ENCODE assay signal across 1 cellular context in the genomic region with DNA sequence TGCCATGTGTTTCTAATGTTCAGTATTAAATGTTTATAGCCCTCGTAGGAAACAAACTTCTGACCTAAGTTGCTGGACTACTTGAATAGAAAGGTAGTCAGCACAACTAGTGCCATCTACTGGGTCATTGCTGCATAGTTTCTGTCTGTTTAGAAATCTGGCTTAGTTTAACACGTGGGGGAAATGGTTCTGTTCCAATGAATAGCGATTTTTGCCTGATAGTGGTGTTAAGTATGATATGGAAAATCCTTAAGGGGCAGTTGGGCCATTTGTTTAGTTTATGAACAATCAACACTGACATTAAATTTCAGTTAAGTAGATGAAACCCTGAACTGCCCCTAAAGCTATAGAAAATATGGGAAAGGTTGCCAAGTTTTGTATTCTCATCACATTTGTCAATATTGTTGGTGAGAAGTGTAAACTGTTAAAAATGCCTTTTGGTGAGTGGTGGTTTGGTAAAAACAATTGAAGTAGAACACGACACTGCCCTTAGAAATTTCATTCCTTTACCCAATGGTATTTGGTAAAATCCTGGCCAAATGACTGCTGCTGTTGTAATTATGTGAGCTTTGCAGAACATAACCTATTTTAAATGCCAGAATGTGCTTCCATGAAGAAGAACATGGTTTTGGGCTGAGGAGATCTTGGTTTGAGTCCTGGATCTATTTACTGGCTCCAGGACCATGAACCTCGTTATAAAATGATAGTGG.
TF ChIP-seq lines count a peak whose summit lies in the region.

No MANE protein-coding gene starts in this region.

TF ChIP-seq in HepG2, 621 proteins besides CTCF, POLR2A, EP300 and RAD21 (continued from another document and continues in another):
- TF ChIP-seq, protein P1, sequence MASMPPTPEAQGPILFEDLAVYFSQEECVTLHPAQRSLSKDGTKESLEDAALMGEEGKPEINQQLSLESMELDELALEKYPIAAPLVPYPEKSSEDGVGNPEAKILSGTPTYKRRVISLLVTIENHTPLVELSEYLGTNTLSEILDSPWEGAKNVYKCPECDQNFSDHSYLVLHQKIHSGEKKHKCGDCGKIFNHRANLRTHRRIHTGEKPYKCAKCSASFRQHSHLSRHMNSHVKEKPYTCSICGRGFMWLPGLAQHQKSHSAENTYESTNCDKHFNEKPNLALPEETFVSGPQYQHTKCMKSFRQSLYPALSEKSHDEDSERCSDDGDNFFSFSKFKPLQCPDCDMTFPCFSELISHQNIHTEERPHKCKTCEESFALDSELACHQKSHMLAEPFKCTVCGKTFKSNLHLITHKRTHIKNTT (CRISPR knock-in tag; IDR thresholded peaks at IDR 0.05) = no peak
- no peak for TF ChIP-seq CREB1 (IDR thresholded peaks at IDR 0.05)
- TF ChIP-seq CREB1 (CRISPR knock-in tag; IDR thresholded peaks at IDR 0.05) = no peak
- TF ChIP-seq XRCC5 (optimal IDR thresholded peaks at IDR 0.05; ENCODE audit: low read length) = no peak
- TF ChIP-seq ZNF337 (CRISPR knock-in tag; IDR thresholded peaks at IDR 0.05; ENCODE audit: borderline replicate concordance, low read depth) = no peak
- TF ChIP-seq NFIB (CRISPR knock-in tag; IDR thresholded peaks at IDR 0.05; ENCODE audit: borderline replicate concordance) = no peak
- no peak for TF ChIP-seq ZNF17 (CRISPR knock-in tag; IDR thresholded peaks at IDR 0.05)
- no peak for TF ChIP-seq CAMTA2 (CRISPR knock-in tag; IDR thresholded peaks at IDR 0.05; ENCODE audit: borderline replicate concordance)
- no peak for TF ChIP-seq MTA3 (CRISPR knock-in tag; IDR thresholded peaks at IDR 0.05)
- TF ChIP-seq IRF2 (CRISPR knock-in tag; IDR thresholded peaks at IDR 0.05) = peak; percentile 37; the same call in 1 of the 2 replicates
- TF ChIP-seq XBP1 (CRISPR knock-in tag; IDR thresholded peaks at IDR 0.05) = no peak
- TF ChIP-seq RFX3 (CRISPR knock-in tag; IDR thresholded peaks at IDR 0.05) = no peak
- TF ChIP-seq, protein P2, sequence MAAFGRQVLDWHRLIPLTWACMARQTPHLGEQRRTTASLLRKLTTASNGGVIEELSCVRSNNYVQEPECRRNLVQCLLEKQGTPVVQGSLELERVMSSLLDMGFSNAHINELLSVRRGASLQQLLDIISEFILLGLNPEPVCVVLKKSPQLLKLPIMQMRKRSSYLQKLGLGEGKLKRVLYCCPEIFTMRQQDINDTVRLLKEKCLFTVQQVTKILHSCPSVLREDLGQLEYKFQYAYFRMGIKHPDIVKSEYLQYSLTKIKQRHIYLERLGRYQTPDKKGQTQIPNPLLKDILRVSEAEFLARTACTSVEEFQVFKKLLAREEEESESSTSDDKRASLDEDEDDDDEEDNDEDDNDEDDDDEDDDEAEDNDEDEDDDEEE (CRISPR knock-in tag; IDR thresholded peaks at IDR 0.05) = no peak
- no peak for TF ChIP-seq ELF4 (CRISPR knock-in tag; IDR thresholded peaks at IDR 0.05; ENCODE audit: borderline replicate concordance)
- TF ChIP-seq, protein P3, sequence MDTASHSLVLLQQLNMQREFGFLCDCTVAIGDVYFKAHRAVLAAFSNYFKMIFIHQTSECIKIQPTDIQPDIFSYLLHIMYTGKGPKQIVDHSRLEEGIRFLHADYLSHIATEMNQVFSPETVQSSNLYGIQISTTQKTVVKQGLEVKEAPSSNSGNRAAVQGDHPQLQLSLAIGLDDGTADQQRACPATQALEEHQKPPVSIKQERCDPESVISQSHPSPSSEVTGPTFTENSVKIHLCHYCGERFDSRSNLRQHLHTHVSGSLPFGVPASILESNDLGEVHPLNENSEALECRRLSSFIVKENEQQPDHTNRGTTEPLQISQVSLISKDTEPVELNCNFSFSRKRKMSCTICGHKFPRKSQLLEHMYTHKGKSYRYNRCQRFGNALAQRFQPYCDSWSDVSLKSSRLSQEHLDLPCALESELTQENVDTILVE (CRISPR knock-in tag; IDR thresholded peaks at IDR 0.05) = 0 out of 2 replicates have a peak, but pooled peaks have one; percentile 21
- TF ChIP-seq ZNF180 (CRISPR knock-in tag; IDR thresholded peaks at IDR 0.05; ENCODE audit: borderline replicate concordance, low read depth) = no peak
- no peak for TF ChIP-seq ZNF510 (CRISPR knock-in tag; IDR thresholded peaks at IDR 0.05; ENCODE audit: low read depth)
- TF ChIP-seq, protein P4, sequence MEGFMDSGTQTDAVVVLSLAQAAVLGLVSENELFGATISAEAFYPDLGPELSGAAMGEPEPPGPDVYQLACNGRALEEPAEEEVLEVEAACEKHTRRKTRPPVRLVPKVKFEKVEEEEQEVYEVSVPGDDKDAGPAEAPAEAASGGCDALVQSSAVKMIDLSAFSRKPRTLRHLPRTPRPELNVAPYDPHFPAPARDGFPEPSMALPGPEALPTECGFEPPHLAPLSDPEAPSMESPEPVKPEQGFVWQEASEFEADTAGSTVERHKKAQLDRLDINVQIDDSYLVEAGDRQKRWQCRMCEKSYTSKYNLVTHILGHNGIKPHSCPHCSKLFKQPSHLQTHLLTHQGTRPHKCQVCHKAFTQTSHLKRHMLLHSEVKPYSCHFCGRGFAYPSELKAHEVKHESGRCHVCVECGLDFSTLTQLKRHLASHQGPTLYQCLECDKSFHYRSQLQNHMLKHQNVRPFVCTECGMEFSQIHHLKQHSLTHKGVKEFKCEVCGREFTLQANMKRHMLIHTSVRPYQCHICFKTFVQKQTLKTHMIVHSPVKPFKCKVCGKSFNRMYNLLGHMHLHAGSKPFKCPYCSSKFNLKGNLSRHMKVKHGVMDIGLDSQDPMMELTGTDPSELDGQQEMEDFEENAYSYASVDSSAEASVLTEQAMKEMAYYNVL (CRISPR knock-in tag; IDR thresholded peaks at IDR 0.05; ENCODE audit: borderline replicate concordance) = no peak
- TF ChIP-seq NFE2L1 (CRISPR knock-in tag; IDR thresholded peaks at IDR 0.05; ENCODE audit: borderline replicate concordance) = no peak
- TF ChIP-seq, protein P5, sequence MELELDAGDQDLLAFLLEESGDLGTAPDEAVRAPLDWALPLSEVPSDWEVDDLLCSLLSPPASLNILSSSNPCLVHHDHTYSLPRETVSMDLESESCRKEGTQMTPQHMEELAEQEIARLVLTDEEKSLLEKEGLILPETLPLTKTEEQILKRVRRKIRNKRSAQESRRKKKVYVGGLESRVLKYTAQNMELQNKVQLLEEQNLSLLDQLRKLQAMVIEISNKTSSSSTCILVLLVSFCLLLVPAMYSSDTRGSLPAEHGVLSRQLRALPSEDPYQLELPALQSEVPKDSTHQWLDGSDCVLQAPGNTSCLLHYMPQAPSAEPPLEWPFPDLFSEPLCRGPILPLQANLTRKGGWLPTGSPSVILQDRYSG (CRISPR knock-in tag; IDR thresholded peaks at IDR 0.05) = no peak
- no peak for TF ChIP-seq ZNF577 (CRISPR knock-in tag; IDR thresholded peaks at IDR 0.05; ENCODE audit: borderline replicate concordance, low read depth)
- TF ChIP-seq EZH2 (conservative IDR thresholded peaks at IDR 0.05; ENCODE audit: low read depth, low read length) = no peak
- TF ChIP-seq ZKSCAN8 (CRISPR knock-in tag; IDR thresholded peaks at IDR 0.05; ENCODE audit: borderline replicate concordance) = 0 out of 2 replicates have a peak, but pooled peaks have one; percentile 50
- no peak for TF ChIP-seq FLYWCH1 (CRISPR knock-in tag; IDR thresholded peaks at IDR 0.05)
- TF ChIP-seq, protein P6, sequence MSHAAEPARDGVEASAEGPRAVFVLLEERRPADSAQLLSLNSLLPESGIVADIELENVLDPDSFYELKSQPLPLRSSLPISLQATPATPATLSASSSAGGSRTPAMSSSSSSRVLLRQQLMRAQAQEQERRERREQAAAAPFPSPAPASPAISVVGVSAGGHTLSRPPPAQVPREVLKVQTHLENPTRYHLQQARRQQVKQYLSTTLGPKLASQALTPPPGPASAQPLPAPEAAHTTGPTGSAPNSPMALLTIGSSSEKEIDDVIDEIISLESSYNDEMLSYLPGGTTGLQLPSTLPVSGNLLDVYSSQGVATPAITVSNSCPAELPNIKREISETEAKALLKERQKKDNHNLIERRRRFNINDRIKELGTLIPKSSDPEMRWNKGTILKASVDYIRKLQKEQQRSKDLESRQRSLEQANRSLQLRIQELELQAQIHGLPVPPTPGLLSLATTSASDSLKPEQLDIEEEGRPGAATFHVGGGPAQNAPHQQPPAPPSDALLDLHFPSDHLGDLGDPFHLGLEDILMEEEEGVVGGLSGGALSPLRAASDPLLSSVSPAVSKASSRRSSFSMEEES (CRISPR knock-in tag; IDR thresholded peaks at IDR 0.05) = no peak
- no peak for TF ChIP-seq ZNF850 (CRISPR knock-in tag; conservative IDR thresholded peaks at IDR 0.05)
- TF ChIP-seq SPEN (CRISPR knock-in tag; IDR thresholded peaks at IDR 0.05; ENCODE audit: low read depth) = no peak
- no peak for TF ChIP-seq EHMT2 (IDR thresholded peaks at IDR 0.05; ENCODE audit: borderline replicate concordance, low read depth, low read length)
- TF ChIP-seq TSC22D2 (CRISPR knock-in tag; IDR thresholded peaks at IDR 0.05; ENCODE audit: borderline replicate concordance) = 0 out of 2 replicates have a peak, but pooled peaks have one; percentile 30
- TF ChIP-seq ZNF224 (CRISPR knock-in tag; IDR thresholded peaks at IDR 0.05) = no peak
- TF ChIP-seq, protein P7, sequence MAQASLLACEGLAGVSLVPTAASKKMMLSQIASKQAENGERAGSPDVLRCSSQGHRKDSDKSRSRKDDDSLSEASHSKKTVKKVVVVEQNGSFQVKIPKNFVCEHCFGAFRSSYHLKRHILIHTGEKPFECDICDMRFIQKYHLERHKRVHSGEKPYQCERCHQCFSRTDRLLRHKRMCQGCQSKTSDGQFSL (CRISPR knock-in tag; IDR thresholded peaks at IDR 0.05) = no peak
- TF ChIP-seq, protein P8, sequence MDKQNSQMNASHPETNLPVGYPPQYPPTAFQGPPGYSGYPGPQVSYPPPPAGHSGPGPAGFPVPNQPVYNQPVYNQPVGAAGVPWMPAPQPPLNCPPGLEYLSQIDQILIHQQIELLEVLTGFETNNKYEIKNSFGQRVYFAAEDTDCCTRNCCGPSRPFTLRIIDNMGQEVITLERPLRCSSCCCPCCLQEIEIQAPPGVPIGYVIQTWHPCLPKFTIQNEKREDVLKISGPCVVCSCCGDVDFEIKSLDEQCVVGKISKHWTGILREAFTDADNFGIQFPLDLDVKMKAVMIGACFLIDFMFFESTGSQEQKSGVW (CRISPR knock-in tag; IDR thresholded peaks at IDR 0.05; ENCODE audit: borderline replicate concordance) = no peak
- TF ChIP-seq, protein P9, sequence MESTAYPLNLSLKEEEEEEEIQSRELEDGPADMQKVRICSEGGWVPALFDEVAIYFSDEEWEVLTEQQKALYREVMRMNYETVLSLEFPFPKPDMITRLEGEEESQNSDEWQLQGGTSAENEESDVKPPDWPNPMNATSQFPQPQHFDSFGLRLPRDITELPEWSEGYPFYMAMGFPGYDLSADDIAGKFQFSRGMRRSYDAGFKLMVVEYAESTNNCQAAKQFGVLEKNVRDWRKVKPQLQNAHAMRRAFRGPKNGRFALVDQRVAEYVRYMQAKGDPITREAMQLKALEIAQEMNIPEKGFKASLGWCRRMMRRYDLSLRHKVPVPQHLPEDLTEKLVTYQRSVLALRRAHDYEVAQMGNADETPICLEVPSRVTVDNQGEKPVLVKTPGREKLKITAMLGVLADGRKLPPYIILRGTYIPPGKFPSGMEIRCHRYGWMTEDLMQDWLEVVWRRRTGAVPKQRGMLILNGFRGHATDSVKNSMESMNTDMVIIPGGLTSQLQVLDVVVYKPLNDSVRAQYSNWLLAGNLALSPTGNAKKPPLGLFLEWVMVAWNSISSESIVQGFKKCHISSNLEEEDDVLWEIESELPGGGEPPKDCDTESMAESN (CRISPR knock-in tag; conservative IDR thresholded peaks at IDR 0.05) = no peak
- no peak for TF ChIP-seq ZNF724P (CRISPR knock-in tag; IDR thresholded peaks at IDR 0.05; ENCODE audit: borderline replicate concordance)
- no peak for TF ChIP-seq ZNF430 (CRISPR knock-in tag; IDR thresholded peaks at IDR 0.05)
- TF ChIP-seq ZNF775 (CRISPR knock-in tag; IDR thresholded peaks at IDR 0.05; ENCODE audit: borderline replicate concordance) = no peak
- TF ChIP-seq, protein P10, sequence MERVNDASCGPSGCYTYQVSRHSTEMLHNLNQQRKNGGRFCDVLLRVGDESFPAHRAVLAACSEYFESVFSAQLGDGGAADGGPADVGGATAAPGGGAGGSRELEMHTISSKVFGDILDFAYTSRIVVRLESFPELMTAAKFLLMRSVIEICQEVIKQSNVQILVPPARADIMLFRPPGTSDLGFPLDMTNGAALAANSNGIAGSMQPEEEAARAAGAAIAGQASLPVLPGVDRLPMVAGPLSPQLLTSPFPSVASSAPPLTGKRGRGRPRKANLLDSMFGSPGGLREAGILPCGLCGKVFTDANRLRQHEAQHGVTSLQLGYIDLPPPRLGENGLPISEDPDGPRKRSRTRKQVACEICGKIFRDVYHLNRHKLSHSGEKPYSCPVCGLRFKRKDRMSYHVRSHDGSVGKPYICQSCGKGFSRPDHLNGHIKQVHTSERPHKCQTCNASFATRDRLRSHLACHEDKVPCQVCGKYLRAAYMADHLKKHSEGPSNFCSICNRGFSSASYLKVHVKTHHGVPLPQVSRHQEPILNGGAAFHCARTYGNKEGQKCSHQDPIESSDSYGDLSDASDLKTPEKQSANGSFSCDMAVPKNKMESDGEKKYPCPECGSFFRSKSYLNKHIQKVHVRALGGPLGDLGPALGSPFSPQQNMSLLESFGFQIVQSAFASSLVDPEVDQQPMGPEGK (CRISPR knock-in tag; IDR thresholded peaks at IDR 0.05) = 0 out of 2 replicates have a peak, but pooled peaks have one; percentile 5
- TF ChIP-seq ZNF883 (CRISPR knock-in tag; IDR thresholded peaks at IDR 0.05; ENCODE audit: not compliant biosample characterization) = no peak
- TF ChIP-seq GLI4 (CRISPR knock-in tag; IDR thresholded peaks at IDR 0.05; ENCODE audit: borderline replicate concordance) = no peak
- no peak for TF ChIP-seq KMT2A (CRISPR knock-in tag; IDR thresholded peaks at IDR 0.05)
- no peak for TF ChIP-seq ZNF501 (CRISPR knock-in tag; IDR thresholded peaks at IDR 0.05)
- peak; percentile 43; the same call in 1 of the 2 replicates for TF ChIP-seq ZNF614 (CRISPR knock-in tag; IDR thresholded peaks at IDR 0.05; ENCODE audit: borderline replicate concordance)
- TF ChIP-seq TBP (CRISPR knock-in tag; IDR thresholded peaks at IDR 0.05) = no peak
- no peak for TF ChIP-seq CCAR2 (optimal IDR thresholded peaks at IDR 0.05; ENCODE audit: low read depth, low read length)
- TF ChIP-seq TBX2 (CRISPR knock-in tag; IDR thresholded peaks at IDR 0.05; ENCODE audit: borderline replicate concordance) = no peak
- no peak for TF ChIP-seq SMARCE1 (IDR thresholded peaks at IDR 0.05; ENCODE audit: borderline replicate concordance)
- no peak for TF ChIP-seq NFIC (IDR thresholded peaks at IDR 0.05; ENCODE audit: low read length)
- TF ChIP-seq, protein P11, sequence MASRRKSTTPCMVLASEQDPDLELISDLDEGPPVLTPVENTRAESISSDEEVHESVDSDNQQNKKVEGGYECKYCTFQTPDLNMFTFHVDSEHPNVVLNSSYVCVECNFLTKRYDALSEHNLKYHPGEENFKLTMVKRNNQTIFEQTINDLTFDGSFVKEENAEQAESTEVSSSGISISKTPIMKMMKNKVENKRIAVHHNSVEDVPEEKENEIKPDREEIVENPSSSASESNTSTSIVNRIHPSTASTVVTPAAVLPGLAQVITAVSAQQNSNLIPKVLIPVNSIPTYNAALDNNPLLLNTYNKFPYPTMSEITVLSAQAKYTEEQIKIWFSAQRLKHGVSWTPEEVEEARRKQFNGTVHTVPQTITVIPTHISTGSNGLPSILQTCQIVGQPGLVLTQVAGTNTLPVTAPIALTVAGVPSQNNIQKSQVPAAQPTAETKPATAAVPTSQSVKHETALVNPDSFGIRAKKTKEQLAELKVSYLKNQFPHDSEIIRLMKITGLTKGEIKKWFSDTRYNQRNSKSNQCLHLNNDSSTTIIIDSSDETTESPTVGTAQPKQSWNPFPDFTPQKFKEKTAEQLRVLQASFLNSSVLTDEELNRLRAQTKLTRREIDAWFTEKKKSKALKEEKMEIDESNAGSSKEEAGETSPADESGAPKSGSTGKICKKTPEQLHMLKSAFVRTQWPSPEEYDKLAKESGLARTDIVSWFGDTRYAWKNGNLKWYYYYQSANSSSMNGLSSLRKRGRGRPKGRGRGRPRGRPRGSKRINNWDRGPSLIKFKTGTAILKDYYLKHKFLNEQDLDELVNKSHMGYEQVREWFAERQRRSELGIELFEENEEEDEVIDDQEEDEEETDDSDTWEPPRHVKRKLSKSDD (CRISPR knock-in tag; IDR thresholded peaks at IDR 0.05; ENCODE audit: low read depth) = no peak
- no peak for TF ChIP-seq ZMYM3 (CRISPR knock-in tag; IDR thresholded peaks at IDR 0.05)
- TF ChIP-seq ZNF777 (CRISPR knock-in tag; IDR thresholded peaks at IDR 0.05) = no peak
